ENCODE assay signal across 14 cellular contexts in genomic region chr2:201413552-201413951, GRCh38. TPM values are rescaled to one million over a fixed set of nuclear protein-coding genes. Genes with fewer than 3 reads are reported as not detected.
A peak's percentile ranks its signal among the peaks of the same experiment; 100 is the strongest.
DNase-seq lines count a peak whose midpoint lies in the region; ATAC-seq and TF ChIP-seq lines count a peak whose summit lies in the region.
"Had no signal": no experiment of that assay in that cellular context is flagged by ENCODE, and none has a peak within 500 bp of the region (broad histone marks: within the 10 kb centered on the region; RNA-seq: fewer than 3 reads in every experiment).

No MANE protein-coding gene starts in this region.

- H3K4me1 ChIP-seq in DOHH2 (ENCODE audit: control insufficient read depth, low read length): peaks cover 26% of the 10 kb centered on the region
- H3K4me1 ChIP-seq in effector memory CD4-positive, alpha-beta T cell (ENCODE audit: control insufficient read depth, insufficient read depth, low read length, poor library complexity, severe bottlenecking): peaks cover 29% of the 10 kb centered on the region

- peak overlapping the region; percentile 62 for H3K4me2 ChIP-seq in DOHH2 (ENCODE audit: low read length)

- H3K27ac ChIP-seq in DOHH2 (ENCODE audit: low read depth, low read length) (peak overlapping the region; percentile 32; the same call in 1 of the 2 replicates), temporal lobe (ENCODE audit: low read depth, low read length) (peak overlapping the region; percentile 27)
- no peak overlapping the region for H3K27ac ChIP-seq in effector memory CD4-positive, alpha-beta T cell (ENCODE audit: insufficient read depth, low read length, poor library complexity, severe bottlenecking)
- H3K27ac ChIP-seq: C4-2B had no signal

- no peak for TF ChIP-seq CTCF in DOHH2 (IDR thresholded peaks at IDR 0.05; ENCODE audit: low read depth, low read length, poor library complexity, severe bottlenecking)

- H3F3A ChIP-seq in DOHH2 (ENCODE audit: control insufficient read depth, insufficient read depth): no peaks in the 10 kb centered on the region

- H3K4me3 ChIP-seq in DOHH2 (ENCODE audit: low read length): peak overlapping the region; percentile 46
- H3K4me3 ChIP-seq in effector memory CD4-positive, alpha-beta T cell (ENCODE audit: insufficient read depth, low read depth, low read length, poor library complexity, severe bottlenecking): peak overlapping the region; percentile 4
- H3K4me3 ChIP-seq: Peyer's patch had no signal

- H3K9me3 ChIP-seq in DOHH2 (ENCODE audit: control insufficient read depth, insufficient read depth, low read length): no peaks in the 10 kb centered on the region
- H3K9me3 ChIP-seq in effector memory CD4-positive, alpha-beta T cell (ENCODE audit: control insufficient read depth, low read length): no peaks in the 10 kb centered on the region
- H3K9me3 ChIP-seq: Peyer's patch had no signal

- H3K36me3 ChIP-seq in DOHH2 (ENCODE audit: control insufficient read depth, low read length): no peaks in the 10 kb centered on the region
- H3K36me3 ChIP-seq in effector memory CD4-positive, alpha-beta T cell (ENCODE audit: control insufficient read depth, insufficient read depth, low read length): no peaks in the 10 kb centered on the region
- H3K36me3 ChIP-seq: Peyer's patch had no signal

- H3K9me2 ChIP-seq in DOHH2 (replicated peaks; ENCODE audit: control insufficient read depth, low read length): no peaks in the 10 kb centered on the region

- no peak for DNase-seq in effector memory CD4-positive, alpha-beta T cell
- DNase-seq in medulla oblongata (ENCODE audit: extremely low spot score): no peak
- DNase-seq: activated effector memory CD4-positive, alpha-beta T cell treated with Interleukin-2 at 50 U/mL for 16 hours; DMS79 treated with DMSO at 0.1 percent for 48 hours; NCI-H1092 treated with DMSO at 0.1 percent for 48 hours; NCI-H748 treated with DMSO at 0.1 percent for 48 hours had no signal

- peak; percentile 14 for ATAC-seq in HG03432 (IDR thresholded peaks at IDR 0.05; ENCODE audit: unreplicated experiment)
- no peak for ATAC-seq in HG03342 (IDR thresholded peaks at IDR 0.05; ENCODE audit: unreplicated experiment)
- no peak for ATAC-seq in GM18868 (IDR thresholded peaks at IDR 0.05; ENCODE audit: unreplicated experiment)
- ATAC-seq: left lobe of liver had no signal

- no peaks in the 10 kb centered on the region for H3K27me3 ChIP-seq in DOHH2 (ENCODE audit: control insufficient read depth, low read length)
- H3K27me3 ChIP-seq in effector memory CD4-positive, alpha-beta T cell (replicated peaks; ENCODE audit: control insufficient read depth, insufficient read depth, low read length, poor library complexity, severe bottlenecking): no peaks in the 10 kb centered on the region
- H3K27me3 ChIP-seq: Peyer's patch had no signal

- peaks cover 18% of the 10 kb centered on the region for H3K79me2 ChIP-seq in DOHH2 (ENCODE audit: control insufficient read depth, low read length)

- no peaks in the 10 kb centered on the region for H4K20me1 ChIP-seq in DOHH2 (ENCODE audit: control insufficient read depth, insufficient read depth, low read depth, low read length)

RNA-seq across cellular contexts. Expression of gene TRAK2, which starts 37.7 kb away (rescaled TPM):
- 41.1 TPM for total RNA-seq in temporal lobe

RNA-seq across cellular contexts. Expression of gene STRADB, which starts 38.0 kb away (rescaled TPM):
- 66.6 TPM for total RNA-seq in temporal lobe

RNA-seq across cellular contexts. Expression of gene FLACC1, which starts 56.4 kb away (rescaled TPM):
- 3.0 TPM for total RNA-seq in temporal lobe
